In genomic region chr5:56375011-56375410, GRCh38 we compare ENCODE assay signal across 13 cellular contexts.
DNase-seq lines count a peak whose midpoint lies in the region; ATAC-seq lines count a peak whose summit lies in the region.
"Had no signal": no experiment of that assay in that cellular context is flagged by ENCODE, and none has a peak within 500 bp of the region (broad histone marks: within the 10 kb centered on the region; RNA-seq: fewer than 3 reads in every experiment).

No MANE protein-coding gene starts in this region.

- ATAC-seq in left cardiac atrium (peak; percentile 77 to 81), GM19395 (IDR thresholded peaks at IDR 0.05; ENCODE audit: unreplicated experiment) (no peak), GM18520 (IDR thresholded peaks at IDR 0.05; ENCODE audit: unreplicated experiment) (no peak), GM19397 (IDR thresholded peaks at IDR 0.05; ENCODE audit: unreplicated experiment) (no peak)
- ATAC-seq: stimulated activated naive B cell treated with anti-CD40 and anti-IgM and Interleukin-4, amounts not matched to agents 10 μg/mL and 1 μg/mL and 100 μg/mL, for 72 hours had no signal

- DNase-seq in G401 (ENCODE audit: low spot score) (peak; percentile 88), NCI-H1417 treated with DMSO at 0.1 percent for 48 hours (lab: John Stamatoyannopoulos, UW) (peak; percentile 5), NCI-H510A treated with DMSO at 0.1 percent for 48 hours (lab: John Stamatoyannopoulos, UW) (peak; percentile 30), left cardiac atrium (no peak)
- no peak for DNase-seq in activated CD4-positive, alpha-beta T cell treated with anti-CD3 and anti-CD28 coated beads for 4 hours
- DNase-seq: activated CD4-positive, alpha-beta memory T cell treated with anti-CD3 and anti-CD28 coated beads for 36 hours; GM23248; kidney; NCI-H226; stimulated activated naive B cell treated with anti-CD40 and anti-IgM and Interleukin-4, amounts not matched to agents 10 μg/mL and 1 μg/mL and 100 μg/mL, for 72 hours had no signal

- intact Hi-C loops in left cardiac atrium (cut with DNase I): no loop called here

- in situ Hi-C loops in G401 (cut with HindIII; ENCODE audit: low sequenced_read_pairs): no loop called here

Comparison
In these comparisons a context has a peak if more than half of its experiments do, and no peak if none do; other contexts are left out.
1. DNase-seq: peak in G401 (single experiment), NCI-H1417 treated with DMSO at 0.1 percent for 48 hours (single experiment) and NCI-H510A treated with DMSO at 0.1 percent for 48 hours (single experiment); none in left cardiac atrium (single experiment) and activated CD4-positive, alpha-beta T cell treated with anti-CD3 and anti-CD28 coated beads for 4 hours (0 of 2).
2. ATAC-seq: peak in left cardiac atrium (2 of 2); none in GM19395 (single experiment), GM18520 (single experiment) and GM19397 (single experiment).